ENCODE assay signal across 26 cellular contexts in the genomic region with DNA sequence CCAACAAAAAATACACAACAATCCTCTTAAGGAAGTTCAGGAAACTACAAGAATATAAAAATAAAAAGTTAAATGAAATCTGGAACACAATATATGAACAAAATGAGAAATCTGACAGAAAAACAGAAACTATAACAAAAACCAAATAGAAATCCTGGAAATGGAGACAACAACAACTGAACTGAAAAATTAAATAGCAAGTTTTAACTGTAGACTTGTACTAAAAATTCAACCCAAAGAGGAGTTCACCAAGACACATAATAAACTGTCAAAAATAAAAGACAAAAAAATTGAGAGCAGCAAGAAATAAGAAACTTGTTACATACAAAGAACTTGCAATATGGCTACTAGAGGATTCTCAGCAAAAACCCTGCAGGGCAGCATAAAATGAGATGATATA.
"Had no signal": no experiment of that assay in that cellular context is flagged by ENCODE, and none has a peak within 500 bp of the region (broad histone marks: within the 10 kb centered on the region; RNA-seq: fewer than 3 reads in every experiment).

No MANE protein-coding gene starts in this region.

- DNase-seq: naive thymus-derived CD8-positive, alpha-beta T cell; nephron progenitor cell; nucleus accumbens; pancreas; retina; right lobe of liver; sigmoid colon; spleen; stimulated activated CD4-positive, alpha-beta T cell treated with anti-CD3 and anti-CD28 coated beads, Interleukin-12 subunit alpha, Interleukin-12 subunit beta, amount 100 ng/mL, for 4 hours; stimulated activated CD4-positive, alpha-beta T cell treated with anti-CD3 and anti-CD28 coated beads, Interleukin-1b, Interleukin-23, amount 100 ng/mL, for 48 hours; stimulated activated CD4-positive, alpha-beta T cell treated with anti-CD3 and anti-CD28 coated beads, Interleukin-4, amount 100 ng/mL, for 1 hour; stimulated activated CD4-positive, alpha-beta T cell treated with anti-CD3 and anti-CD28 coated beads, Interleukin-4, amount 100 ng/mL, for 4 hours; stimulated activated CD8-positive, alpha-beta memory T cell treated with anti-CD3 and anti-CD28 coated beads, Interleukin-4, amount 100 ng/mL, for 48 hours; stimulated activated naive CD4-positive, alpha-beta T cell; stimulated activated naive CD8-positive, alpha-beta T cell treated with anti-CD3 and anti-CD28 coated beads, Interleukin-15, amount 100 ng/mL, for 72 hours; stimulated activated naive CD8-positive, alpha-beta T cell treated with anti-CD3 and anti-CD28 coated beads, Interleukin-15, Interleukin-2, amounts not matched to agents 100 U/mL and 50 U/mL, for 24 hours; substantia nigra; testis; tibial artery; transverse colon; upper lobe of right lung; uterus had no signal

- H3K4me1 Mint-ChIP-seq: nephron progenitor cell, neural crest cell had no signal

- FAIRE-seq: pancreas had no signal

- H3K27ac Mint-ChIP-seq: naive thymus-derived CD8-positive, alpha-beta T cell; natural killer cell treated with Interleukin-12 subunit alpha and Interleukin-12 subunit beta and Interleukin-15 and Interleukin-18, amount 100 ng/mL, for 72 hours; nephron progenitor cell; stimulated activated memory B cell treated with anti-CD40 and anti-IgM and Interleukin-4, amounts not matched to agents 10 μg/mL and 1 μg/mL and 100 μg/mL, for 72 hours; type B pancreatic cell had no signal

- H3K4me3 Mint-ChIP-seq: naive thymus-derived CD8-positive, alpha-beta T cell; natural killer cell treated with Interleukin-12 subunit alpha and Interleukin-12 subunit beta and Interleukin-15 and Interleukin-18, amount 100 ng/mL, for 72 hours; nephron progenitor cell; neural crest cell; stimulated activated memory B cell treated with anti-CD40 and anti-IgM and Interleukin-4, amounts not matched to agents 10 μg/mL and 1 μg/mL and 100 μg/mL, for 72 hours; stimulated activated naive CD8-positive, alpha-beta T cell treated with anti-CD3 and anti-CD28 coated beads, Interleukin-15, amount 100 ng/mL, for 72 hours; type B pancreatic cell had no signal

- H3K27me3 Mint-ChIP-seq: naive thymus-derived CD8-positive, alpha-beta T cell; natural killer cell treated with Interleukin-12 subunit alpha and Interleukin-12 subunit beta and Interleukin-15 and Interleukin-18, amount 100 ng/mL, for 72 hours; stimulated activated memory B cell treated with anti-CD40 and anti-IgM and Interleukin-4, amounts not matched to agents 10 μg/mL and 1 μg/mL and 100 μg/mL, for 72 hours; stimulated activated naive CD8-positive, alpha-beta T cell treated with anti-CD3 and anti-CD28 coated beads, Interleukin-15, amount 100 ng/mL, for 72 hours; type B pancreatic cell had no signal

- ATAC-seq: naive thymus-derived CD8-positive, alpha-beta T cell; natural killer cell treated with Interleukin-12 subunit alpha and Interleukin-12 subunit beta and Interleukin-15 and Interleukin-18, amount 100 ng/mL, for 72 hours; right lobe of liver; stimulated activated memory B cell treated with anti-CD40 and anti-IgM and Interleukin-4, amounts not matched to agents 10 μg/mL and 1 μg/mL and 100 μg/mL, for 72 hours; stimulated activated naive CD8-positive, alpha-beta T cell treated with anti-CD3 and anti-CD28 coated beads, Interleukin-15, amount 100 ng/mL, for 72 hours; stimulated activated naive CD8-positive, alpha-beta T cell treated with anti-CD3 and anti-CD28 coated beads, Interleukin-15, Interleukin-2, amounts not matched to agents 100 U/mL and 50 U/mL, for 24 hours had no signal
